In the genomic region with DNA sequence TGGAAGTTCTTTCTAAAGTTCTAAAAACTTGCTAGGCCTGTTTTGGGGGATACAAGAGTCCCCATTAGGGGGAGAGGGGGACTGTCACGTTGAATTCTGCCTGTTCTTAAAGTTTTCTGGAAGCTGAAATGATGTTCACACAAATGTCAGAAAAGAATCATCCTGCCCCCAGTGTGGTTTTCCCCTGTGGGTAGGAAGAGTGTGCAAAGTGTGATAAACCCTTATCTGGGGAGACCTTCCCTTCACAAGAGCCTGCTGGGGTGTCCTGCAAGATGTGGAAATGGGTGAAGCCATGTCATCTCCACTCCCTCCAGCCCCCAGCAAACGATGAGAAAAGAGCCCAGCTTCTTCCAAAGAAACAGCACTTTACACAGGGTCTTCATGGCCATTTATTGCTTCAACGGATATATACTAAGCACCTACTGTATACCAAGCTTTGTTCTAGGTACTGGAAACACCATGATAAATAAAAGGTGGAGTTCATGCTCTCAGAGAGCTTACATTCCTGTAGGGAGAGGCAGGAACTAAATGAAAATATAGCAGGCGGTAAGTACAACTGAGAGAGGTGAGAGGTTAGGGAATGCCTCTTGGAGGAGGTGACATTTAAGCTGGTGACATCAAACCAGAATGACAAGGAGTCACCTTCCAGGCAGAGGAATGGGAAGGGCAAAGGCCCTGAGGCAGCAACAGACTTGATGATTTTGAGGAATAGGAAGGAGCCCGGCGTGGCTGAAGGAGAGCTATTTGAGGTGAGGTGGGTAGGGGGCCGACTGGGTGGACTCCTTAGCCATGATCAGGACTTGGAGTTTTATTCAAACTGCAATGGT, we compare ENCODE assay signal across 1 cellular context.
A peak's percentile ranks its signal among the peaks of the same experiment; 100 is the strongest.
TF ChIP-seq lines count a peak whose summit lies in the region.

No MANE protein-coding gene starts in this region.

TF ChIP-seq in K562, 482 proteins besides CTCF, POLR2A, EP300 and RAD21 (continued from another document and continues in another):
- TF ChIP-seq, protein P1, sequence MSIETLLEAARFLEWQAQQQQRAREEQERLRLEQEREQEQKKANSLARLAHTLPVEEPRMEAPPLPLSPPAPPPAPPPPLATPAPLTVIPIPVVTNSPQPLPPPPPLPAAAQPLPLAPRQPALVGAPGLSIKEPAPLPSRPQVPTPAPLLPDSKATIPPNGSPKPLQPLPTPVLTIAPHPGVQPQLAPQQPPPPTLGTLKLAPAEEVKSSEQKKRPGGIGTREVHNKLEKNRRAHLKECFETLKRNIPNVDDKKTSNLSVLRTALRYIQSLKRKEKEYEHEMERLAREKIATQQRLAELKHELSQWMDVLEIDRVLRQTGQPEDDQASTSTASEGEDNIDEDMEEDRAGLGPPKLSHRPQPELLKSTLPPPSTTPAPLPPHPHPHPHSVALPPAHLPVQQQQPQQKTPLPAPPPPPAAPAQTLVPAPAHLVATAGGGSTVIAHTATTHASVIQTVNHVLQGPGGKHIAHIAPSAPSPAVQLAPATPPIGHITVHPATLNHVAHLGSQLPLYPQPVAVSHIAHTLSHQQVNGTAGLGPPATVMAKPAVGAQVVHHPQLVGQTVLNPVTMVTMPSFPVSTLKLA (conservative IDR thresholded peaks at IDR 0.05) = peak; percentile 53 to 75; a peak in 3 of 4 replicates
- TF ChIP-seq STAT5A (IDR thresholded peaks at IDR 0.05; ENCODE audit: borderline replicate concordance, low read length) (peak; percentile 97), XRCC3 (IDR thresholded peaks at IDR 0.05) (no peak), ZNF23 (CRISPR knock-in tag; IDR thresholded peaks at IDR 0.05) (no peak), YY1 (IDR thresholded peaks at IDR 0.05; ENCODE audit: borderline replicate concordance in 1 of 3, control insufficient read depth in 1 of 3, extremely low read depth in 1 of 3, insufficient read depth in 3 of 3, insufficient read length in 1 of 3, insufficient replicate concordance in 2 of 3, low read depth in 1 of 3, low read length in 2 of 3) (peak in 1 of 3 experiments; percentile 82), CCNT2 (IDR thresholded peaks at IDR 0.05; ENCODE audit: borderline replicate concordance, extremely low read depth, insufficient read length, low read depth, low read length) (peak; percentile 90), ESRRA (IDR thresholded peaks at IDR 0.05; ENCODE audit: borderline replicate concordance, low read depth) (peak; percentile 90), NFRKB (IDR thresholded peaks at IDR 0.05; ENCODE audit: low read depth) (peak; percentile 66), SP1 (CRISPR knock-in tag; IDR thresholded peaks at IDR 0.05) (peak; percentile 51; the same call in 1 of the 2 replicates), BCOR (IDR thresholded peaks at IDR 0.05) (peak; percentile 84; the same call in 1 of the 2 replicates), TCF7 (IDR thresholded peaks at IDR 0.05; ENCODE audit: borderline replicate concordance) (0 out of 2 replicates have a peak, but pooled peaks have one; percentile 41), BRD4 (IDR thresholded peaks at IDR 0.05) (no peak), SNIP1 (IDR thresholded peaks at IDR 0.05; ENCODE audit: low read depth) (no peak), GABPA (tag; conservative IDR thresholded peaks at IDR 0.05; ENCODE audit: low read depth) (peak; percentile 16; the same call in 1 of the 2 replicates), TOE1 (IDR thresholded peaks at IDR 0.05; ENCODE audit: borderline replicate concordance) (peak; percentile 64; the same call in 1 of the 2 replicates), TOE1 (CRISPR knock-in tag; IDR thresholded peaks at IDR 0.05; ENCODE audit: borderline replicate concordance, low read depth) (no peak), TEAD2 (tag; IDR thresholded peaks at IDR 0.05) (no peak), POLR3G (IDR thresholded peaks at IDR 0.05; ENCODE audit: extremely low read depth, insufficient read length, insufficient replicate concordance) (no peak), POLR2AphosphoS5 (IDR thresholded peaks at IDR 0.05; ENCODE audit: control insufficient read depth, insufficient read depth, low read depth, low read length) (peak; percentile 99), CTBP1 (IDR thresholded peaks at IDR 0.05; ENCODE audit: borderline replicate concordance) (peak; percentile 74; the same call in 1 of the 2 replicates), ZSCAN32 (CRISPR knock-in tag; IDR thresholded peaks at IDR 0.05) (no peak), ZNF79 (CRISPR knock-in tag; IDR thresholded peaks at IDR 0.05; ENCODE audit: low read depth) (peak; percentile 50; the same call in 1 of the 2 replicates), ETV1 (tag; conservative IDR thresholded peaks at IDR 0.05; ENCODE audit: low read depth) (peak; percentile 46; the same call in 1 of the 2 replicates), LEF1 (IDR thresholded peaks at IDR 0.05) (peak; percentile 98)
- TF ChIP-seq, protein P2, sequence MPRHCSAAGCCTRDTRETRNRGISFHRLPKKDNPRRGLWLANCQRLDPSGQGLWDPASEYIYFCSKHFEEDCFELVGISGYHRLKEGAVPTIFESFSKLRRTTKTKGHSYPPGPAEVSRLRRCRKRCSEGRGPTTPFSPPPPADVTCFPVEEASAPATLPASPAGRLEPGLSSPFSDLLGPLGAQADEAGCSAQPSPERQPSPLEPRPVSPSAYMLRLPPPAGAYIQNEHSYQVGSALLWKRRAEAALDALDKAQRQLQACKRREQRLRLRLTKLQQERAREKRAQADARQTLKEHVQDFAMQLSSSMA (CRISPR knock-in tag; IDR thresholded peaks at IDR 0.05) = 0 out of 2 replicates have a peak, but pooled peaks have one; percentile 33
- TF ChIP-seq, protein P3, sequence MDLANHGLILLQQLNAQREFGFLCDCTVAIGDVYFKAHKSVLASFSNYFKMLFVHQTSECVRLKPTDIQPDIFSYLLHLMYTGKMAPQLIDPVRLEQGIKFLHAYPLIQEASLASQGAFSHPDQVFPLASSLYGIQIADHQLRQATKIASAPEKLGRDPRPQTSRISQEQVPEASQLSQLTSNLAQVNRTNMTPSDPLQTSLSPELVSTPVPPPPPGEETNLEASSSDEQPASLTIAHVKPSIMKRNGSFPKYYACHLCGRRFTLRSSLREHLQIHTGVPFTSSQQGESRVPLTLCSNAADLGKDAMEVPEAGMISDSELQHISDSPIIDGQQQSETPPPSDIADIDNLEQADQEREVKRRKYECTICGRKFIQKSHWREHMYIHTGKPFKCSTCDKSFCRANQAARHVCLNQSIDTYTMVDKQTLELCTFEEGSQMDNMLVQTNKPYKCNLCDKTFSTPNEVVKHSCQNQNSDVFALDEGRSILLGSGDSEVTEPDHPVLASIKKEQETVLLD (IDR thresholded peaks at IDR 0.05) = peak; percentile 60
- TF ChIP-seq, protein P4, sequence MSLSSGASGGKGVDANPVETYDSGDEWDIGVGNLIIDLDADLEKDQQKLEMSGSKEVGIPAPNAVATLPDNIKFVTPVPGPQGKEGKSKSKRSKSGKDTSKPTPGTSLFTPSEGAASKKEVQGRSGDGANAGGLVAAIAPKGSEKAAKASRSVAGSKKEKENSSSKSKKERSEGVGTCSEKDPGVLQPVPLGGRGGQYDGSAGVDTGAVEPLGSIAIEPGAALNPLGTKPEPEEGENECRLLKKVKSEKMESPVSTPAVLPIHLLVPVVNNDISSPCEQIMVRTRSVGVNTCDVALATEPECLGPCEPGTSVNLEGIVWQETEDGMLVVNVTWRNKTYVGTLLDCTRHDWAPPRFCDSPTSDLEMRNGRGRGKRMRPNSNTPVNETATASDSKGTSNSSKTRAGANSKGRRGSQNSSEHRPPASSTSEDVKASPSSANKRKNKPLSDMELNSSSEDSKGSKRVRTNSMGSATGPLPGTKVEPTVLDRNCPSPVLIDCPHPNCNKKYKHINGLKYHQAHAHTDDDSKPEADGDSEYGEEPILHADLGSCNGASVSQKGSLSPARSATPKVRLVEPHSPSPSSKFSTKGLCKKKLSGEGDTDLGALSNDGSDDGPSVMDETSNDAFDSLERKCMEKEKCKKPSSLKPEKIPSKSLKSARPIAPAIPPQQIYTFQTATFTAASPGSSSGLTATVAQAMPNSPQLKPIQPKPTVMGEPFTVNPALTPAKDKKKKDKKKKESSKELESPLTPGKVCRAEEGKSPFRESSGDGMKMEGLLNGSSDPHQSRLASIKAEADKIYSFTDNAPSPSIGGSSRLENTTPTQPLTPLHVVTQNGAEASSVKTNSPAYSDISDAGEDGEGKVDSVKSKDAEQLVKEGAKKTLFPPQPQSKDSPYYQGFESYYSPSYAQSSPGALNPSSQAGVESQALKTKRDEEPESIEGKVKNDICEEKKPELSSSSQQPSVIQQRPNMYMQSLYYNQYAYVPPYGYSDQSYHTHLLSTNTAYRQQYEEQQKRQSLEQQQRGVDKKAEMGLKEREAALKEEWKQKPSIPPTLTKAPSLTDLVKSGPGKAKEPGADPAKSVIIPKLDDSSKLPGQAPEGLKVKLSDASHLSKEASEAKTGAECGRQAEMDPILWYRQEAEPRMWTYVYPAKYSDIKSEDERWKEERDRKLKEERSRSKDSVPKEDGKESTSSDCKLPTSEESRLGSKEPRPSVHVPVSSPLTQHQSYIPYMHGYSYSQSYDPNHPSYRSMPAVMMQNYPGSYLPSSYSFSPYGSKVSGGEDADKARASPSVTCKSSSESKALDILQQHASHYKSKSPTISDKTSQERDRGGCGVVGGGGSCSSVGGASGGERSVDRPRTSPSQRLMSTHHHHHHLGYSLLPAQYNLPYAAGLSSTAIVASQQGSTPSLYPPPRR (CRISPR knock-in tag; IDR thresholded peaks at IDR 0.05; ENCODE audit: borderline replicate concordance) = no peak
- TF ChIP-seq, protein P5, sequence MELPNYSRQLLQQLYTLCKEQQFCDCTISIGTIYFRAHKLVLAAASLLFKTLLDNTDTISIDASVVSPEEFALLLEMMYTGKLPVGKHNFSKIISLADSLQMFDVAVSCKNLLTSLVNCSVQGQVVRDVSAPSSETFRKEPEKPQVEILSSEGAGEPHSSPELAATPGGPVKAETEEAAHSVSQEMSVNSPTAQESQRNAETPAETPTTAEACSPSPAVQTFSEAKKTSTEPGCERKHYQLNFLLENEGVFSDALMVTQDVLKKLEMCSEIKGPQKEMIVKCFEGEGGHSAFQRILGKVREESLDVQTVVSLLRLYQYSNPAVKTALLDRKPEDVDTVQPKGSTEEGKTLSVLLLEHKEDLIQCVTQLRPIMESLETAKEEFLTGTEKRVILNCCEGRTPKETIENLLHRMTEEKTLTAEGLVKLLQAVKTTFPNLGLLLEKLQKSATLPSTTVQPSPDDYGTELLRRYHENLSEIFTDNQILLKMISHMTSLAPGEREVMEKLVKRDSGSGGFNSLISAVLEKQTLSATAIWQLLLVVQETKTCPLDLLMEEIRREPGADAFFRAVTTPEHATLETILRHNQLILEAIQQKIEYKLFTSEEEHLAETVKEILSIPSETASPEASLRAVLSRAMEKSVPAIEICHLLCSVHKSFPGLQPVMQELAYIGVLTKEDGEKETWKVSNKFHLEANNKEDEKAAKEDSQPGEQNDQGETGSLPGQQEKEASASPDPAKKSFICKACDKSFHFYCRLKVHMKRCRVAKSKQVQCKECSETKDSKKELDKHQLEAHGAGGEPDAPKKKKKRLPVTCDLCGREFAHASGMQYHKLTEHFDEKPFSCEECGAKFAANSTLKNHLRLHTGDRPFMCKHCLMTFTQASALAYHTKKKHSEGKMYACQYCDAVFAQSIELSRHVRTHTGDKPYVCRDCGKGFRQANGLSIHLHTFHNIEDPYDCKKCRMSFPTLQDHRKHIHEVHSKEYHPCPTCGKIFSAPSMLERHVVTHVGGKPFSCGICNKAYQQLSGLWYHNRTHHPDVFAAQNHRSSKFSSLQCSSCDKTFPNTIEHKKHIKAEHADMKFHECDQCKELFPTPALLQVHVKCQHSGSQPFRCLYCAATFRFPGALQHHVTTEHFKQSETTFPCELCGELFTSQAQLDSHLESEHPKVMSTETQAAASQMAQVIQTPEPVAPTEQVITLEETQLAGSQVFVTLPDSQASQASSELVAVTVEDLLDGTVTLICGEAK (IDR thresholded peaks at IDR 0.05) = peak; percentile 75
- TF ChIP-seq, protein P5 (CRISPR knock-in tag; IDR thresholded peaks at IDR 0.05) = no peak
- TF ChIP-seq, protein P6, sequence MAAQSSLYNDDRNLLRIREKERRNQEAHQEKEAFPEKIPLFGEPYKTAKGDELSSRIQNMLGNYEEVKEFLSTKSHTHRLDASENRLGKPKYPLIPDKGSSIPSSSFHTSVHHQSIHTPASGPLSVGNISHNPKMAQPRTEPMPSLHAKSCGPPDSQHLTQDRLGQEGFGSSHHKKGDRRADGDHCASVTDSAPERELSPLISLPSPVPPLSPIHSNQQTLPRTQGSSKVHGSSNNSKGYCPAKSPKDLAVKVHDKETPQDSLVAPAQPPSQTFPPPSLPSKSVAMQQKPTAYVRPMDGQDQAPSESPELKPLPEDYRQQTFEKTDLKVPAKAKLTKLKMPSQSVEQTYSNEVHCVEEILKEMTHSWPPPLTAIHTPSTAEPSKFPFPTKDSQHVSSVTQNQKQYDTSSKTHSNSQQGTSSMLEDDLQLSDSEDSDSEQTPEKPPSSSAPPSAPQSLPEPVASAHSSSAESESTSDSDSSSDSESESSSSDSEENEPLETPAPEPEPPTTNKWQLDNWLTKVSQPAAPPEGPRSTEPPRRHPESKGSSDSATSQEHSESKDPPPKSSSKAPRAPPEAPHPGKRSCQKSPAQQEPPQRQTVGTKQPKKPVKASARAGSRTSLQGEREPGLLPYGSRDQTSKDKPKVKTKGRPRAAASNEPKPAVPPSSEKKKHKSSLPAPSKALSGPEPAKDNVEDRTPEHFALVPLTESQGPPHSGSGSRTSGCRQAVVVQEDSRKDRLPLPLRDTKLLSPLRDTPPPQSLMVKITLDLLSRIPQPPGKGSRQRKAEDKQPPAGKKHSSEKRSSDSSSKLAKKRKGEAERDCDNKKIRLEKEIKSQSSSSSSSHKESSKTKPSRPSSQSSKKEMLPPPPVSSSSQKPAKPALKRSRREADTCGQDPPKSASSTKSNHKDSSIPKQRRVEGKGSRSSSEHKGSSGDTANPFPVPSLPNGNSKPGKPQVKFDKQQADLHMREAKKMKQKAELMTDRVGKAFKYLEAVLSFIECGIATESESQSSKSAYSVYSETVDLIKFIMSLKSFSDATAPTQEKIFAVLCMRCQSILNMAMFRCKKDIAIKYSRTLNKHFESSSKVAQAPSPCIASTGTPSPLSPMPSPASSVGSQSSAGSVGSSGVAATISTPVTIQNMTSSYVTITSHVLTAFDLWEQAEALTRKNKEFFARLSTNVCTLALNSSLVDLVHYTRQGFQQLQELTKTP (IDR thresholded peaks at IDR 0.05; ENCODE audit: low read depth in 1 of 2, partially characterized antibody in 2 of 2) = peak in 1 of 2 experiments; percentile 93
